ENCODE assay signal across 19 cellular contexts in genomic region chr22:19253143-19253542, GRCh38. TPM values are rescaled to one million over a fixed set of nuclear protein-coding genes. Genes with fewer than 3 reads are reported as not detected.
A peak's percentile ranks its signal among the peaks of the same experiment; 100 is the strongest.
DNase-seq lines count a peak whose midpoint lies in the region; ATAC-seq, FAIRE-seq and TF ChIP-seq lines count a peak whose summit lies in the region.
"Had no signal": no experiment of that assay in that cellular context is flagged by ENCODE, and none has a peak within 500 bp of the region (broad histone marks: within the 10 kb centered on the region; RNA-seq: fewer than 3 reads in every experiment).

No MANE protein-coding gene starts in this region.

- CTCF ChIA-PET in K562 (lab: Yijun Ruan, JAX; ENCODE audit: low intra/inter-chr PET ratio) = no interaction called here

- H2BK120ac ChIP-seq in neuronal stem cell (ENCODE audit: low read depth, low read length) = no peak overlapping the region

- no peak for TF ChIP-seq EP300 in K562 (IDR thresholded peaks at IDR 0.05; ENCODE audit: low read length)

- in situ Hi-C loops in K562 (cut with MboI) = no loop called here

- no peak overlapping the region for H2BK12ac ChIP-seq in neuronal stem cell (ENCODE audit: low read length)

- H3K14ac ChIP-seq in neuronal stem cell (ENCODE audit: low read length) = peak overlapping the region; percentile 94

- peak overlapping the region; percentile 91 for H3K23ac ChIP-seq in neuronal stem cell (ENCODE audit: low read depth, low read length, poor library complexity)

- no peak overlapping the region for H3K18ac ChIP-seq in neuronal stem cell (ENCODE audit: low read length)

- H3K79me2 ChIP-seq in K562 (ENCODE audit: control insufficient read depth, insufficient read depth, low read length) = no peaks in the 10 kb centered on the region

- BruUV-seq in K562 (replicated peaks; lab: Mats Ljungman, UMichigan) = no TSS peak

- no peak overlapping the region for H2BK15ac ChIP-seq in neuronal stem cell (ENCODE audit: low read length)

- DNase-seq in K562 (ENCODE audit: extremely low read depth in 1 of 4, low spot score in 3 of 4) (no peak), neuronal stem cell (ENCODE audit: low spot score) (no peak), urothelium cell line (ENCODE audit: low spot score) (no peak), hepatic stellate cell (ENCODE audit: low spot score) (no peak)
- no peak for DNase-seq in activated T-cell treated with anti-CD3 and anti-CD28 coated beads, Interleukin-2, amount 50 U/mL, for 48 hours
- DNase-seq: AML-193; Caco-2; Calu3; CD4-positive, alpha-beta T cell; CD8-positive, alpha-beta T cell; DMS79 treated with DMSO at 0.1 percent for 48 hours; GF-D8 had no signal

- H4K91ac ChIP-seq in neuronal stem cell (ENCODE audit: low read depth, low read length, poor library complexity) = no peak overlapping the region

- H3K4me3 ChIP-seq in K562 = no peak overlapping the region
- H3K4me3 ChIP-seq in neuronal stem cell (ENCODE audit: low read length in 2 of 2) = no peak overlapping the region
- H3K4me3 ChIP-seq: A549; BLaER1 treated with 17β-estradiol and CSF1 and Interleukin-3, amounts not matched to agents 10 nM and 100 nM had no signal

- peak; percentile 43 for ATAC-seq in K562
- ATAC-seq: A549; CD8-positive, alpha-beta T cell had no signal

- H3K9me3 ChIP-seq in K562 (replicated peaks; ENCODE audit: control insufficient read depth, insufficient read depth, low read depth, low read length) (peaks cover 4% of the 10 kb centered on the region), neuronal stem cell (replicated peaks in 1 of 2; ENCODE audit: control insufficient read depth in 2 of 2, insufficient read depth in 1 of 2, low read depth in 1 of 2, low read length in 2 of 2) (no peaks in the 10 kb centered on the region)
- H3K9me3 ChIP-seq: A549 had no signal

- POLR2A ChIA-PET in K562 (lab: Yijun Ruan, JAX) = interaction anchor here (1.0 to 3.3 kb wide), 2 partner anchors 12 to 23 kb away, joined by 3 to 21 read pairs; no protein-coding TSS in a partner anchor

- no peaks in the 10 kb centered on the region for H4K20me1 ChIP-seq in K562 (replicated peaks; ENCODE audit: control insufficient read depth, insufficient read depth, low read length)
- H4K20me1 ChIP-seq: BLaER1 treated with 17β-estradiol and CSF1 and Interleukin-3, amounts not matched to agents 10 nM and 100 nM had no signal

- TF ChIP-seq CTCF in K562 (IDR thresholded peaks at IDR 0.05 in 2 of 3, conservative IDR thresholded peaks at IDR 0.05 in 1 of 3; ENCODE audit: insufficient read depth in 2 of 3, low read depth in 1 of 3, low read length in 3 of 3) = no peak

- no peak overlapping the region for H3K4ac ChIP-seq in neuronal stem cell (ENCODE audit: low read length)

- H3K4me1 ChIP-seq in K562 (replicated peaks in 1 of 2; ENCODE audit: control insufficient read depth in 2 of 2, insufficient read depth in 2 of 2, low read length in 2 of 2) (peaks cover 0 to 3% of the 10 kb centered on the region in 2 experiments; a peak in 2 of 5 replicates), neuronal stem cell (ENCODE audit: control insufficient read depth in 2 of 2, insufficient read depth in 1 of 2, low read depth in 1 of 2, low read length in 2 of 2) (no peaks in the 10 kb centered on the region)
- H3K4me1 ChIP-seq: A549; BLaER1 treated with 17β-estradiol and CSF1 and Interleukin-3, amounts not matched to agents 10 nM and 100 nM; Caco-2 had no signal

- no peak overlapping the region for H2AFZ ChIP-seq in K562 (ENCODE audit: low read depth, low read length)
- H2AFZ ChIP-seq in neuronal stem cell (ENCODE audit: low read length) = no peak overlapping the region

- H3K9me1 ChIP-seq in K562 (ENCODE audit: control insufficient read depth, insufficient read depth, low read length) = no peaks in the 10 kb centered on the region

- no peak overlapping the region for H3K27ac ChIP-seq in K562 (ENCODE audit: extremely low read depth, low read depth, low read length)
- H3K27ac ChIP-seq in neuronal stem cell (replicated peaks; ENCODE audit: low read length) = no peak overlapping the region
- H3K27ac ChIP-seq: 22Rv1; A549; BLaER1 treated with 17β-estradiol and CSF1 and Interleukin-3, amounts not matched to agents 10 nM and 100 nM; C4-2B had no signal

- no peak for TF ChIP-seq POLR2A in K562 (conservative IDR thresholded peaks at IDR 0.05)

- H3K9ac ChIP-seq in K562 (ENCODE audit: insufficient read depth in 1 of 2, low read depth in 2 of 2, low read length in 2 of 2) (no peak overlapping the region; a peak in 1 of 4 replicates), neuronal stem cell (ENCODE audit: low read depth, low read length, poor library complexity) (no peak overlapping the region)
- H3K9ac ChIP-seq: BLaER1 treated with 17β-estradiol and CSF1 and Interleukin-3, amounts not matched to agents 10 nM and 100 nM had no signal

- no peak overlapping the region for H4K8ac ChIP-seq in neuronal stem cell (ENCODE audit: low read depth, low read length)

- WGBS in K562 (ENCODE audit: insufficient coverage, low coverage, missing lambda C conversion rate) = 21% methylated on average over 12 of the region's 12 CpGs
- no CpG with 5 or more reads among the region's 12 CpGs for WGBS in neuronal stem cell (ENCODE audit: extremely low coverage in 2 of 2, insufficient read length in 2 of 2, insufficient replicate concordance in 1 of 2), 2 donors

- H3K4me2 ChIP-seq in K562 (ENCODE audit: insufficient read depth, low read length) (no peak overlapping the region), neuronal stem cell (ENCODE audit: insufficient read depth, low read length, poor library complexity, severe bottlenecking) (no peak overlapping the region)
- H3K4me2 ChIP-seq: A549; BLaER1 treated with 17β-estradiol and CSF1 and Interleukin-3, amounts not matched to agents 10 nM and 100 nM had no signal

- no peak overlapping the region for H2BK5ac ChIP-seq in neuronal stem cell (ENCODE audit: low read length)

- intact Hi-C loops in K562 (cut with micrococcal nuclease) = no loop called here

- no peaks in the 10 kb centered on the region for H3K36me3 ChIP-seq in K562 (ENCODE audit: control insufficient read depth, insufficient read depth, low read length)
- H3K36me3 ChIP-seq in neuronal stem cell (replicated peaks in 1 of 2; ENCODE audit: control insufficient read depth in 2 of 2, insufficient read depth in 2 of 2, low read length in 2 of 2) = peaks cover 0 to 5% of the 10 kb centered on the region in 2 donors

- FAIRE-seq in K562 (lab: Jason Lieb, UNC) (no peak), urothelium cell line (lab: Jason Lieb, UNC) (peak; percentile 17)
- FAIRE-seq: A549, D721Med, G401.6, GM12891 had no signal

- no peaks in the 10 kb centered on the region for H3K79me1 ChIP-seq in neuronal stem cell (ENCODE audit: low read depth, low read length)

- no peak overlapping the region for H2AK5ac ChIP-seq in neuronal stem cell (ENCODE audit: low read depth, low read length)

- H3K27me3 ChIP-seq in K562 (ENCODE audit: control insufficient read depth in 2 of 2, insufficient read depth in 2 of 2, low read length in 2 of 2) (peaks cover 8 to 15% of the 10 kb centered on the region in 2 experiments; a peak in 4 of 5 replicates), neuronal stem cell (ENCODE audit: control insufficient read depth in 3 of 3, insufficient read depth in 3 of 3, low read depth in 1 of 3, low read length in 3 of 3) (no peaks in the 10 kb centered on the region)
- H3K27me3 ChIP-seq: BLaER1 treated with 17β-estradiol and CSF1 and Interleukin-3, amounts not matched to agents 10 nM and 100 nM had no signal

- TF ChIP-seq RAD21 in K562 (CRISPR knock-in tag; conservative IDR thresholded peaks at IDR 0.05 in 1 of 2, IDR thresholded peaks at IDR 0.05 in 1 of 2) = no peak

TF ChIP-seq in K562, 482 proteins besides CTCF, POLR2A, EP300 and RAD21 (continues in another document):
- TF ChIP-seq ZNF175 (CRISPR knock-in tag; IDR thresholded peaks at IDR 0.05; ENCODE audit: low read depth) (no peak), ZBTB1 (CRISPR knock-in tag; IDR thresholded peaks at IDR 0.05; ENCODE audit: borderline replicate concordance, low read depth) (no peak), FOS (IDR thresholded peaks at IDR 0.05; ENCODE audit: extremely low read depth, insufficient read length) (no peak), WHSC1 (IDR thresholded peaks at IDR 0.05; ENCODE audit: low read length) (no peak), HINFP (tag; conservative IDR thresholded peaks at IDR 0.05; ENCODE audit: low read depth) (no peak)

RNA-seq across cellular contexts. Expression of gene CLTCL1, which starts 38.4 kb away (rescaled TPM):
- 78.7 and 79.9 TPM in 2 replicates for total RNA-seq in K562 (2011; cell fraction: chromatin; rRNA removed; ENCODE audit: low replicate concordance)
- total RNA-seq in K562 (2011; cell fraction: nucleolus; rRNA removed) = 32.0 and 34.7 TPM in 2 replicates
- 23.7 and 38.1 TPM in 2 replicates for total RNA-seq in K562 (2011; cell fraction: nucleoplasm; rRNA removed)
- total RNA-seq in K562 (2014; rRNA removed) (4.3 and 5.4 TPM in 2 replicates), K562 (2014; rRNA removed; fragmentation: Illumina TruSeq; extraction: Trizol) (4.2 and 4.6 TPM in 2 replicates), K562 (2015; rRNA removed; fragmentation: Illumina TruSeq; extraction: Trizol) (3.6 and 4.5 TPM in 2 replicates), K562 (2021) (8.5 and 8.8 TPM in 2 replicates)
- polyA plus RNA-seq in K562 (2011; rRNA removed) (11.7 and 17.0 TPM in 2 replicates), K562 (2014; fragmentation: Illumina TruSeq; extraction: Trizol) (4.3 and 5.0 TPM in 2 replicates), K562 (2014; fragmentation: Nextera tagmentation; extraction: Ambion mirVana) (1 to 10 TPM; 1.1 to 2.1 TPM), K562 (2014; rRNA removed) (5.8 and 8.8 TPM in 2 replicates)
- polyA plus RNA-seq in K562 (2011; cell fraction: cytosol; rRNA removed) = 10.3 and 14.5 TPM in 2 replicates
- 41.1 and 49.0 TPM in 2 replicates for polyA plus RNA-seq in K562 (2011; cell fraction: nucleus; rRNA removed)
- polyA plus RNA-seq in K562 (2012) = 5.7 and 18.7 TPM in 2 replicates
- polyA minus RNA-seq in K562 (2011; rRNA and poly(A)+ RNA removed) = 25.0 and 27.6 TPM in 2 replicates
- polyA minus RNA-seq in K562 (2011; cell fraction: cytosol; rRNA and poly(A)+ RNA removed) = 12.9 and 15.0 TPM in 2 replicates
- 18.0 and 35.4 TPM in 2 replicates for polyA minus RNA-seq in K562 (2011; cell fraction: nucleus; rRNA and poly(A)+ RNA removed)
- polyA plus RNA-seq in neuronal stem cell (2013, experiment 1 of 2) = 3.1 TPM
- 3.2 TPM for polyA plus RNA-seq in neuronal stem cell (2013, experiment 2 of 2)
